8 cellular contexts compared by ENCODE assay signal in the genomic region with DNA sequence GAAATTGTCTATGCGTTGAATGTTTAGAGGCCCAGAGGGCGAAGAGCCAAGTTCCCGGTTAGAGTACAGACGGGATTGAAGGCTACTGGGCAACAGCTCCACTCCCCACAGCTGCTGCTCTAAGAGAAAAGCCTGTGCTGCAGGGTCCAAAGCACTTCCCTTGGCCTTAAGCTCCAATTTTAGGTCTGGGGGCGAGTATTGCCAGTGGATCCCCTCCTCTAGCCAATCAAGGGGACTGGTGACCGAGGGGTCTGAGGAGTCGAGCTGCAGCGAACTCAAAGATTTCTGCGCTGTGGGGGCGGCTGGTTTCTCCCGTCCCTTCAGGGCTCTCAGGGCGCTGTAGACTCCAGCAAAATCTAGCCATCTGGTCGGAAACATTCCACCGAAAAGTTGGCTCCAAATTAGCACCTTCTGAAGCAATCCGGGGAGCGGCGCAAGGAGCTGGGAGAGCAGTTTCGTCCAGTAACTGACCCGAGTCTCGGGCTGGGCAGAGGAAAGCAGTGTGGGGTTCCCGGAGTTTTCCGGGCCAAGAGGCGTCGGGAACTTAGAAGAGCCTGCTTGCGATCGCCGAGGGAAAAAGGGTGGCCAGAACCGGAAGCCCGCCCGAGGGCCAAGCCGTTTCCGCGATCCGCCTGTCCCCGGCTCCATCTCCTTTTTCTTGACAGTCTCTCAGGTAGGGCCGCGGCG. TPM values are rescaled to one million over a fixed set of nuclear protein-coding genes. Genes with fewer than 3 reads are reported as not detected.
DNase-seq lines count a peak whose midpoint lies in the region; ATAC-seq and TF ChIP-seq lines count a peak whose summit lies in the region.

No MANE protein-coding gene starts in this region.

- peak overlapping the region; percentile 100 for H3K4me3 Mint-ChIP-seq in mesothelial cell of epicardium

- H3K4me1 Mint-ChIP-seq in mesothelial cell of epicardium: peaks cover 34% of the 10 kb centered on the region

- H3K9ac ChIP-seq in HUES48 (ENCODE audit: low read depth, low read length): peak overlapping the region; percentile 93
- H3K9ac ChIP-seq in endocrine pancreas (ENCODE audit: control insufficient read depth, insufficient read depth, low read length): peak overlapping the region; percentile 88

- H3K27ac ChIP-seq in HUES48 (ENCODE audit: low read depth, low read length): peak overlapping the region; percentile 98
- peak overlapping the region; percentile 100 for H3K27ac ChIP-seq in thoracic aorta

- H3K4me3 ChIP-seq in HUES48 (ENCODE audit: low read depth, low read length) (peak overlapping the region; percentile 95), endocrine pancreas (ENCODE audit: control insufficient read depth, insufficient read depth, low read length) (peak overlapping the region; percentile 100), thoracic aorta (peak overlapping the region; percentile 97)

- H3K27me3 ChIP-seq in HUES48 (ENCODE audit: control insufficient read depth, insufficient read depth, low read length) (no peaks in the 10 kb centered on the region), endocrine pancreas (ENCODE audit: control insufficient read depth, insufficient read depth, low read length) (no peaks in the 10 kb centered on the region), thoracic aorta (replicated peaks; ENCODE audit: insufficient read depth) (no peaks in the 10 kb centered on the region)

- DNase-seq in NCI-H2081 (lab: John Stamatoyannopoulos, UW): peak; percentile 27 to 58
- DNase-seq in NCI-H2081 treated with DMSO at 0.1 percent for 48 hours (lab: John Stamatoyannopoulos, UW): no peak
- DNase-seq in mesothelial cell of epicardium (ENCODE audit: low spot score in 2 of 2, unreplicated experiment in 2 of 2): peak; percentile 33 to 58
- no peak for DNase-seq in thoracic aorta (ENCODE audit: low spot score)

- no peaks in the 10 kb centered on the region for H3K36me3 Mint-ChIP-seq in mesothelial cell of epicardium

- peak overlapping the region; percentile 100 for H3K27ac Mint-ChIP-seq in mesothelial cell of epicardium

- H3K4me1 ChIP-seq in HUES48 (ENCODE audit: control insufficient read depth, insufficient read depth, low read length): peaks cover 4% of the 10 kb centered on the region; the same call in 1 of the 2 replicates
- peaks cover 12% of the 10 kb centered on the region for H3K4me1 ChIP-seq in endocrine pancreas (ENCODE audit: control insufficient read depth, insufficient read depth, low read length)
- peaks cover 12 to 19% of the 10 kb centered on the region in 2 donors for H3K4me1 ChIP-seq in thoracic aorta (ENCODE audit: control insufficient read depth in 1 of 2, low read depth in 2 of 2)

- ATAC-seq in GM21515 (IDR thresholded peaks at IDR 0.05; ENCODE audit: unreplicated experiment): peak; percentile 24
- ATAC-seq in activated CD4-positive, CD25-positive, alpha-beta regulatory T cell treated with anti-CD3 and anti-CD28 coated beads, Interleukin-2, amount 50 U/mL, for 24 hours: peak; percentile 9 to 26
- ATAC-seq in thoracic aorta (ENCODE audit: insufficient number of reproducible peaks, low FRiP score, low read depth): peak; percentile 21

- no peaks in the 10 kb centered on the region for H3K27me3 Mint-ChIP-seq in mesothelial cell of epicardium (ENCODE audit: low read depth)

- no peak for TF ChIP-seq CTCF in mesothelial cell of epicardium (IDR thresholded peaks at IDR 0.05; ENCODE audit: unreplicated experiment)
- no peak for TF ChIP-seq CTCF in thoracic aorta (IDR thresholded peaks at IDR 0.05)

- no peaks in the 10 kb centered on the region for H3K9me3 ChIP-seq in HUES48 (ENCODE audit: control insufficient read depth, insufficient read depth, low read length)
- no peaks in the 10 kb centered on the region for H3K9me3 ChIP-seq in endocrine pancreas (ENCODE audit: control insufficient read depth, low read length)
- H3K9me3 ChIP-seq in thoracic aorta: no peaks in the 10 kb centered on the region

- no peaks in the 10 kb centered on the region for H3K9me3 Mint-ChIP-seq in mesothelial cell of epicardium

- H3K36me3 ChIP-seq in HUES48 (ENCODE audit: control insufficient read depth, insufficient read depth, low read length) (peaks cover 15% of the 10 kb centered on the region), endocrine pancreas (ENCODE audit: control insufficient read depth, insufficient read depth, low read length) (no peaks in the 10 kb centered on the region), thoracic aorta (no peaks in the 10 kb centered on the region)

RNA-seq across cellular contexts. Expression of gene PPP1R15B, which starts 0.7 kb away (rescaled TPM):
- total RNA-seq in mesothelial cell of epicardium (56.2 to 57.5 TPM (median 57.5 TPM) in 3 replicates), thoracic aorta (10 to 100 TPM; 40.1 to 64.5 TPM)

RNA-seq across cellular contexts. Expression of gene PLEKHA6, which starts 51.2 kb away (rescaled TPM):
- 29.7 to 34.0 TPM (median 32.2 TPM) in 3 replicates for total RNA-seq in mesothelial cell of epicardium
- 1 to 10 TPM; 5.1 to 6.9 TPM for total RNA-seq in thoracic aorta

Comparison
In these comparisons a context has a peak if more than half of its experiments do, and no peak if none do; other contexts are left out.
1. DNase-seq: peak in NCI-H2081 (2 of 2) and mesothelial cell of epicardium (2 of 2); none in NCI-H2081 treated with DMSO at 0.1 percent for 48 hours (single experiment) and thoracic aorta (single experiment).
2. Peak in every context shown above with its lines, with median percentiles within 50 percentile points of each other: ATAC-seq and H3K4me3 ChIP-seq.